Comparison of ENCODE assay signal across 7 cellular contexts in the genomic region with DNA sequence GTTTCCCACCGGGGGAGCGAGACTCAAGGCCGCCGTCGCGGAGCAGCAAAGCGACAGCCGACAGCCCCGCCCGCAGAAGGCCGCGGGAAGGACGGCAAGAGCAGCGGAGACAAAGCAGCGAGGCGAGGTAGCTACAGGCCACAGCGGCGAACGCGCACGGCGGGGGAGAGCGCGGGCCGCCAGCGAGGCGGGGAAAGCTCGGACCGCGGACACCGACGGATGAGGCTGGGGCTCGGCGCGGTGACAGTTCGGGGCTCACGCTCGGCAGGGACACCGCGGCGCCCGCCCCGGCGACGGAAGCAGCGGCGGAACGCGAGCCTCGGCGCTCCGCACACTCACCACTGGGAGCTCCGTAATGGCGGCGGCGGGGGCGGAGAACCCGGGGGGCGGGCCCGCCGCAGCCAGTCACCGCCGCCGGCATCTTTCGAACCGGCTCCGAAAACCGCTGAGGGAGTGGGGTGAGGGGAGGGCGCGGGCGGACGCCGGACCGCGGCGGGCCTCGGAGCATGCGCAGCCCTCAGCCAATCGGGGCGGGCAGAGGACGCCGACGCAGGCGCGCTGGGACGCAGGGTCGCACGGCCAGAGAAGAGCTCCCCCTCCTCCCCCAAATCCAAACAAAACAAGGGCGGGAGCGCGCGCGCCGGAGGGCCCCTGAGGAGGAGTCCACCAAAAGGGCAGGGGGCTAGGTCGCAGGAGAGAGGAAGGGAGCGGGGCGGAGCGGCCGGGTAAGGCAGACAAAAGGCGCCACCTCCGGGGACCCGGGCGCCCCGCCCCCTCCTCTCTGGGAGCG. TPM values are rescaled to one million over a fixed set of nuclear protein-coding genes. Genes with fewer than 3 reads are reported as not detected.
A peak's percentile ranks its signal among the peaks of the same experiment; 100 is the strongest.
DNase-seq lines count a peak whose midpoint lies in the region; ATAC-seq, FAIRE-seq and TF ChIP-seq lines count a peak whose summit lies in the region.

No MANE protein-coding gene starts in this region.

- H3K79me2 ChIP-seq in hepatocyte = peaks cover 49% of the 10 kb centered on the region

- ATAC-seq in HG02973 (IDR thresholded peaks at IDR 0.05; ENCODE audit: unreplicated experiment) = peak; percentile 68

- TF ChIP-seq CTCF in astrocyte of the cerebellum (IDR thresholded peaks at IDR 0.05; ENCODE audit: low read depth, low read length, missing control alignments) = no peak
- TF ChIP-seq CTCF in hepatocyte (IDR thresholded peaks at IDR 0.05; ENCODE audit: poor library complexity) = no peak

- peak; percentile 93 for DNase-seq in GM18507 (ENCODE audit: extremely low spot score, insufficient read length, low read depth)
- peak; percentile 94 to 96 for DNase-seq in NCI-H1930 (lab: John Stamatoyannopoulos, UW)
- peak; percentile 92 for DNase-seq in T-helper 22 cell (ENCODE audit: low read depth)
- DNase-seq in astrocyte of the cerebellum (ENCODE audit: low read depth) = peak; percentile 80
- DNase-seq in hepatocyte (ENCODE audit: low spot score) = peak; percentile 98
- peak; percentile 74 for DNase-seq in renal cortical epithelial cell (ENCODE audit: low read depth)

- no peaks in the 10 kb centered on the region for H3K36me3 ChIP-seq in hepatocyte (replicated peaks; ENCODE audit: insufficient read depth, low read depth)

- H3K27me3 ChIP-seq in hepatocyte = no peaks in the 10 kb centered on the region

- peak overlapping the region; percentile 96 for H3K27ac ChIP-seq in hepatocyte

- H3K9me2 ChIP-seq in hepatocyte (replicated peaks; ENCODE audit: insufficient read depth) = no peaks in the 10 kb centered on the region

- H2AFZ ChIP-seq in hepatocyte = peak overlapping the region; percentile 34

- FAIRE-seq in GM18507 (lab: Jason Lieb, UNC) = peak; percentile 83

- H3K9me3 ChIP-seq in hepatocyte (ENCODE audit: low read depth) = no peaks in the 10 kb centered on the region

- H3K4me2 ChIP-seq in hepatocyte = peak overlapping the region; percentile 81

- WGBS in hepatocyte (ENCODE audit: low lambda C conversion rate, missing lambda C conversion rate) = under 1% methylated on average over 76 of the region's 105 CpGs

- peaks cover 14% of the 10 kb centered on the region for H3K4me1 ChIP-seq in hepatocyte (ENCODE audit: insufficient read depth)

- in situ Hi-C loops in astrocyte of the cerebellum (cut with HindIII; ENCODE audit: low sequenced_read_pairs) = no loop called here

- peak overlapping the region; percentile 94 for H3K4me3 ChIP-seq in astrocyte of the cerebellum (ENCODE audit: low read depth, low read length)
- peak overlapping the region; percentile 91 for H3K4me3 ChIP-seq in hepatocyte

- H4K20me1 ChIP-seq in hepatocyte (ENCODE audit: insufficient read depth, poor library complexity, severe bottlenecking) = peaks cover 46% of the 10 kb centered on the region

RNA-seq across cellular contexts. Expression of gene HP1BP3, which starts 0.6 kb away (rescaled TPM):
- total RNA-seq in hepatocyte (149 and 171 TPM in 2 replicates), renal cortical epithelial cell (173 and 284 TPM in 2 replicates)
- polyA plus RNA-seq in hepatocyte = 115 and 118 TPM in 2 replicates

RNA-seq across cellular contexts. Expression of gene SH2D5, which starts 54.0 kb away (rescaled TPM):
- total RNA-seq in hepatocyte (0.36 and 0.53 TPM in 2 replicates), renal cortical epithelial cell (9.0 and 20.7 TPM in 2 replicates)
- polyA plus RNA-seq in hepatocyte = 0.71 and 1.1 TPM in 2 replicates

Comparison
In these comparisons a context has a peak if more than half of its experiments do, and no peak if none do; other contexts are left out.
1. Peak in every context shown above with its lines: DNase-seq, ATAC-seq, H3K4me3 ChIP-seq and H3K27ac ChIP-seq.